23 cellular contexts compared by ENCODE assay signal in genomic region chr15:51099185-51099584, GRCh38. TPM values are rescaled to one million over a fixed set of nuclear protein-coding genes. Genes with fewer than 3 reads are reported as not detected.
"Had no signal": no experiment of that assay in that cellular context is flagged by ENCODE, and none has a peak within 500 bp of the region (broad histone marks: within the 10 kb centered on the region; RNA-seq: fewer than 3 reads in every experiment).

No MANE protein-coding gene starts in this region.

- H3K36me3 Mint-ChIP-seq: mesothelial cell of epicardium had no signal

- H3K4me3 ChIP-seq: colonic mucosa, dorsolateral prefrontal cortex, esophagus squamous epithelium, gastrocnemius medialis, heart right ventricle, left lung, lower lobe of right lung, mucosa of descending colon had no signal

- H3K27ac Mint-ChIP-seq: mesothelial cell of epicardium; naive thymus-derived CD4-positive, alpha-beta T cell had no signal

- H3K9me3 Mint-ChIP-seq: mesothelial cell of epicardium had no signal

- H3K36me3 ChIP-seq: colonic mucosa, esophagus squamous epithelium, gastrocnemius medialis, heart right ventricle, left lung, lower lobe of right lung had no signal

- H3K9me3 ChIP-seq: colonic mucosa, esophagus squamous epithelium, gastrocnemius medialis, heart right ventricle, left lung, lower lobe of right lung, mucosa of descending colon had no signal

- H3K4me3 Mint-ChIP-seq: mesothelial cell of epicardium; naive thymus-derived CD4-positive, alpha-beta T cell had no signal

- H3K4me1 ChIP-seq: colonic mucosa had no signal

- DNase-seq: colonic mucosa; dermis blood vessel endothelial cell; dorsolateral prefrontal cortex; effector CD4-positive, alpha-beta T cell; effector memory CD4-positive, alpha-beta T cell; erythroblast; esophagus squamous epithelium; foreskin fibroblast; foreskin melanocyte; gastrocnemius medialis; glutamatergic neuron; head of caudate nucleus; heart right ventricle; hippocampal formation; left cardiac atrium; left lung; left ventricle myocardium superior; lower lobe of right lung; mesenchymal stem cell; mucosa of descending colon; naive thymus-derived CD4-positive, alpha-beta T cell had no signal

- H3K27ac ChIP-seq: colonic mucosa, dorsolateral prefrontal cortex, epithelial cell of prostate, esophagus squamous epithelium, gastrocnemius medialis, heart right ventricle, left lung, lower lobe of right lung had no signal

RNA-seq across cellular contexts. Expression of gene TNFAIP8L3, which starts 4.5 kb away (rescaled TPM):
- total RNA-seq: naive thymus-derived CD4-positive, alpha-beta T cell had no signal
- polyA plus RNA-seq: naive thymus-derived CD4-positive, alpha-beta T cell had no signal
